ENCODE assay signal across 15 cellular contexts in the genomic region with DNA sequence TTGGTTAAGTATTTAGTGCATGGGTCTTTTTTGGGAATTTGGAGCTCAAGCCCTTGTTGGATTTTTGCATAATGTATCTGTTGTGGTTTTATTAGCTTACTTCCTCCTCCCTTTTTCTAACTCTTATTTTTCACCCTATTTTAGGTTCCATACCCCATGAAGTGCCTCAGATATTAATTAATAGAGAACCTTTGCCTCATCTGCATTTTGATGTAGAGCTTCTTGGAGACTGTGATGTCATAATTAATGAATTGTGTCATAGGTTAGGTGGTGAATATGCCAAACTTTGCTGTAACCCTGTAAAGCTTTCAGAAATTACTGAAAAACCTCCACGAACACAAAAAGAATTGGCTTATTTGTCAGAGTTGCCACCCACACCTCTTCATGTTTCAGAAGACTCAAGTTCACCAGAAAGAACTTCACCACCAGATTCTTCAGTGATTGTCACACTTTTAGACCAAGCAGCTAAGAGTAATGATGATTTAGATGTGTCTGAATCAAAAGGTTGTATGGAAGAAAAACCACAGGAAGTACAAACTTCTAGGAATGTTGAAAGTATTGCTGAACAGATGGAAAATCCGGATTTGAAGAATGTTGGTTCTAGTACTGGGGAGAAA. TPM values are rescaled to one million over a fixed set of nuclear protein-coding genes. Genes with fewer than 3 reads are reported as not detected.
DNase-seq lines count a peak whose midpoint lies in the region; ATAC-seq and TF ChIP-seq lines count a peak whose summit lies in the region.
"Had no signal": no experiment of that assay in that cellular context is flagged by ENCODE, and none has a peak within 500 bp of the region (broad histone marks: within the 10 kb centered on the region; RNA-seq: fewer than 3 reads in every experiment).

No MANE protein-coding gene starts in this region.

- H3K4me1 Mint-ChIP-seq in CD8-positive, alpha-beta memory T cell: peaks cover 22 to 36% (median 32%) of the 10 kb centered on the region in 3 donors
- peaks cover 10% of the 10 kb centered on the region; the same call in 1 of the 2 replicates for H3K4me1 Mint-ChIP-seq in WTC11
- H3K4me1 Mint-ChIP-seq: mesothelial cell of epicardium had no signal

- peak; percentile 18 for DNase-seq in AG20443 (ENCODE audit: low spot score)
- DNase-seq in CD8-positive, alpha-beta memory T cell: no peak
- DNase-seq in WTC11 (ENCODE audit: low spot score): no peak
- peak; percentile 9 for DNase-seq in hepatic stellate cell (ENCODE audit: low spot score)
- no peak for DNase-seq in medulla oblongata (ENCODE audit: extremely low spot score)
- DNase-seq in occipital lobe (lab: John Stamatoyannopoulos, UW): no peak
- DNase-seq: activated CD8-positive, alpha-beta memory T cell treated with anti-CD3 and anti-CD28 coated beads, Interleukin-2, amount 10 ng/mL, durations not matched to agents 7 days and 5 days; C1 segment of cervical spinal cord; NCI-H1436; NCI-H2227 treated with DMSO at 0.1 percent for 48 hours; pancreas had no signal

- no peaks in the 10 kb centered on the region for H3K27me3 ChIP-seq in CD8-positive, alpha-beta memory T cell (ENCODE audit: insufficient read depth, low read length, poor library complexity, severe bottlenecking)
- H3K27me3 ChIP-seq: pancreas had no signal

- no peaks in the 10 kb centered on the region for H3K9me3 ChIP-seq in CD8-positive, alpha-beta memory T cell (ENCODE audit: low read length)
- H3K9me3 ChIP-seq: pancreas had no signal

- H3K27me3 Mint-ChIP-seq in CD8-positive, alpha-beta memory T cell: no peaks in the 10 kb centered on the region
- no peaks in the 10 kb centered on the region; the same call in 1 of the 2 replicates for H3K27me3 Mint-ChIP-seq in WTC11 (ENCODE audit: low read depth)
- H3K27me3 Mint-ChIP-seq: activated CD8-positive, alpha-beta memory T cell treated with anti-CD3 and anti-CD28 coated beads, Interleukin-2, amount 10 ng/mL, durations not matched to agents 7 days and 5 days had no signal

- POLR2A ChIA-PET in CD8-positive, alpha-beta memory T cell (lab: Charles Lee): interaction anchor here (0.5 to 0.6 kb wide), 2 partner anchors 27 to 29 kb away, joined by 3 to 8 read pairs; no protein-coding TSS in a partner anchor
- POLR2A ChIA-PET in WTC11 (lab: Charles Lee): interaction anchor here (1.1 kb wide), 1 partner anchor 13 kb away, joined by 3 read pairs; no protein-coding TSS in a partner anchor

- peaks cover 65% of the 10 kb centered on the region for H3K36me3 ChIP-seq in CD8-positive, alpha-beta memory T cell (ENCODE audit: insufficient read depth, low read length)

- H3K4me1 ChIP-seq in CD8-positive, alpha-beta memory T cell (ENCODE audit: insufficient read depth, low read length): no peaks in the 10 kb centered on the region
- H3K4me1 ChIP-seq: pancreas had no signal

- no peak overlapping the region for H3K4me3 ChIP-seq in CD8-positive, alpha-beta memory T cell (ENCODE audit: low read length)
- H3K4me3 ChIP-seq: GM12878, pancreas had no signal

- no peak overlapping the region for H3K4me3 Mint-ChIP-seq in CD8-positive, alpha-beta memory T cell
- no peak overlapping the region for H3K4me3 Mint-ChIP-seq in WTC11
- H3K4me3 Mint-ChIP-seq: activated CD8-positive, alpha-beta memory T cell treated with anti-CD3 and anti-CD28 coated beads, Interleukin-2, amount 10 ng/mL, durations not matched to agents 7 days and 5 days; mesothelial cell of epicardium had no signal

- peaks cover 19 to 83% (median 22%) of the 10 kb centered on the region in 3 donors for H3K36me3 Mint-ChIP-seq in CD8-positive, alpha-beta memory T cell
- peaks cover 83% of the 10 kb centered on the region for H3K36me3 Mint-ChIP-seq in WTC11

- ATAC-seq in WTC11 (no peak), GM19035 (IDR thresholded peaks at IDR 0.05; ENCODE audit: unreplicated experiment) (no peak)
- ATAC-seq: activated CD8-positive, alpha-beta memory T cell treated with anti-CD3 and anti-CD28 coated beads, Interleukin-2, amount 10 ng/mL, durations not matched to agents 7 days and 5 days; GM12878; pancreas had no signal

- TF ChIP-seq CTCF in WTC11 (IDR thresholded peaks at IDR 0.05): no peak

- H3K9me3 Mint-ChIP-seq in CD8-positive, alpha-beta memory T cell: no peaks in the 10 kb centered on the region
- no peaks in the 10 kb centered on the region for H3K9me3 Mint-ChIP-seq in WTC11
- H3K9me3 Mint-ChIP-seq: mesothelial cell of epicardium had no signal

- CTCF ChIA-PET in CD8-positive, alpha-beta memory T cell (lab: Charles Lee): interaction anchor here (1.0 kb wide), 1 partner anchor 57 kb away, joined by 3 read pairs; no protein-coding TSS in a partner anchor
- CTCF ChIA-PET in WTC11 (lab: Charles Lee): interaction anchor here (1.0 kb wide), 1 partner anchor 50 kb away, joined by 4 read pairs; no protein-coding TSS in a partner anchor

- no peak overlapping the region for H3K27ac ChIP-seq in CD8-positive, alpha-beta memory T cell (ENCODE audit: low read depth, low read length)
- H3K27ac ChIP-seq: KMS-11, pancreas had no signal

- H3K27ac Mint-ChIP-seq in CD8-positive, alpha-beta memory T cell: peak overlapping the region; percentile 7 to 59 (median 35)
- peak overlapping the region; percentile 64 for H3K27ac Mint-ChIP-seq in WTC11
- H3K27ac Mint-ChIP-seq: activated CD8-positive, alpha-beta memory T cell treated with anti-CD3 and anti-CD28 coated beads, Interleukin-2, amount 10 ng/mL, durations not matched to agents 7 days and 5 days; mesothelial cell of epicardium had no signal

TF ChIP-seq in WTC11, 78 proteins besides CTCF, POLR2A, EP300 and RAD21 (continues in another document):
- TF ChIP-seq, protein P1, sequence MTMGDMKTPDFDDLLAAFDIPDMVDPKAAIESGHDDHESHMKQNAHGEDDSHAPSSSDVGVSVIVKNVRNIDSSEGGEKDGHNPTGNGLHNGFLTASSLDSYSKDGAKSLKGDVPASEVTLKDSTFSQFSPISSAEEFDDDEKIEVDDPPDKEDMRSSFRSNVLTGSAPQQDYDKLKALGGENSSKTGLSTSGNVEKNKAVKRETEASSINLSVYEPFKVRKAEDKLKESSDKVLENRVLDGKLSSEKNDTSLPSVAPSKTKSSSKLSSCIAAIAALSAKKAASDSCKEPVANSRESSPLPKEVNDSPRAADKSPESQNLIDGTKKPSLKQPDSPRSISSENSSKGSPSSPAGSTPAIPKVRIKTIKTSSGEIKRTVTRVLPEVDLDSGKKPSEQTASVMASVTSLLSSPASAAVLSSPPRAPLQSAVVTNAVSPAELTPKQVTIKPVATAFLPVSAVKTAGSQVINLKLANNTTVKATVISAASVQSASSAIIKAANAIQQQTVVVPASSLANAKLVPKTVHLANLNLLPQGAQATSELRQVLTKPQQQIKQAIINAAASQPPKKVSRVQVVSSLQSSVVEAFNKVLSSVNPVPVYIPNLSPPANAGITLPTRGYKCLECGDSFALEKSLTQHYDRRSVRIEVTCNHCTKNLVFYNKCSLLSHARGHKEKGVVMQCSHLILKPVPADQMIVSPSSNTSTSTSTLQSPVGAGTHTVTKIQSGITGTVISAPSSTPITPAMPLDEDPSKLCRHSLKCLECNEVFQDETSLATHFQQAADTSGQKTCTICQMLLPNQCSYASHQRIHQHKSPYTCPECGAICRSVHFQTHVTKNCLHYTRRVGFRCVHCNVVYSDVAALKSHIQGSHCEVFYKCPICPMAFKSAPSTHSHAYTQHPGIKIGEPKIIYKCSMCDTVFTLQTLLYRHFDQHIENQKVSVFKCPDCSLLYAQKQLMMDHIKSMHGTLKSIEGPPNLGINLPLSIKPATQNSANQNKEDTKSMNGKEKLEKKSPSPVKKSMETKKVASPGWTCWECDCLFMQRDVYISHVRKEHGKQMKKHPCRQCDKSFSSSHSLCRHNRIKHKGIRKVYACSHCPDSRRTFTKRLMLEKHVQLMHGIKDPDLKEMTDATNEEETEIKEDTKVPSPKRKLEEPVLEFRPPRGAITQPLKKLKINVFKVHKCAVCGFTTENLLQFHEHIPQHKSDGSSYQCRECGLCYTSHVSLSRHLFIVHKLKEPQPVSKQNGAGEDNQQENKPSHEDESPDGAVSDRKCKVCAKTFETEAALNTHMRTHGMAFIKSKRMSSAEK (CRISPR knock-in tag; IDR thresholded peaks at IDR 0.05; ENCODE audit: borderline replicate concordance): no peak
- TF ChIP-seq, protein P2, sequence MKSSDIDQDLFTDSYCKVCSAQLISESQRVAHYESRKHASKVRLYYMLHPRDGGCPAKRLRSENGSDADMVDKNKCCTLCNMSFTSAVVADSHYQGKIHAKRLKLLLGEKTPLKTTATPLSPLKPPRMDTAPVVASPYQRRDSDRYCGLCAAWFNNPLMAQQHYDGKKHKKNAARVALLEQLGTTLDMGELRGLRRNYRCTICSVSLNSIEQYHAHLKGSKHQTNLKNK (CRISPR knock-in tag; IDR thresholded peaks at IDR 0.05): no peak
- TF ChIP-seq, protein P3, sequence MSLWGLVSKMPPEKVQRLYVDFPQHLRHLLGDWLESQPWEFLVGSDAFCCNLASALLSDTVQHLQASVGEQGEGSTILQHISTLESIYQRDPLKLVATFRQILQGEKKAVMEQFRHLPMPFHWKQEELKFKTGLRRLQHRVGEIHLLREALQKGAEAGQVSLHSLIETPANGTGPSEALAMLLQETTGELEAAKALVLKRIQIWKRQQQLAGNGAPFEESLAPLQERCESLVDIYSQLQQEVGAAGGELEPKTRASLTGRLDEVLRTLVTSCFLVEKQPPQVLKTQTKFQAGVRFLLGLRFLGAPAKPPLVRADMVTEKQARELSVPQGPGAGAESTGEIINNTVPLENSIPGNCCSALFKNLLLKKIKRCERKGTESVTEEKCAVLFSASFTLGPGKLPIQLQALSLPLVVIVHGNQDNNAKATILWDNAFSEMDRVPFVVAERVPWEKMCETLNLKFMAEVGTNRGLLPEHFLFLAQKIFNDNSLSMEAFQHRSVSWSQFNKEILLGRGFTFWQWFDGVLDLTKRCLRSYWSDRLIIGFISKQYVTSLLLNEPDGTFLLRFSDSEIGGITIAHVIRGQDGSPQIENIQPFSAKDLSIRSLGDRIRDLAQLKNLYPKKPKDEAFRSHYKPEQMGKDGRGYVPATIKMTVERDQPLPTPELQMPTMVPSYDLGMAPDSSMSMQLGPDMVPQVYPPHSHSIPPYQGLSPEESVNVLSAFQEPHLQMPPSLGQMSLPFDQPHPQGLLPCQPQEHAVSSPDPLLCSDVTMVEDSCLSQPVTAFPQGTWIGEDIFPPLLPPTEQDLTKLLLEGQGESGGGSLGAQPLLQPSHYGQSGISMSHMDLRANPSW (CRISPR knock-in tag; conservative IDR thresholded peaks at IDR 0.05; ENCODE audit: low read depth): no peak

RNA-seq across cellular contexts. Expression of a gene that starts 28.0 kb away (rescaled TPM):
- 10 to 100 TPM; 24.8 to 26.5 TPM for total RNA-seq in CD8-positive, alpha-beta memory T cell
- 20.1 TPM for polyA plus RNA-seq in CD8-positive, alpha-beta memory T cell
- total RNA-seq in WTC11 (2021) (51.3 to 55.5 TPM (median 53.9 TPM) in 3 replicates), occipital lobe (43.7 TPM)

Comparison
In these comparisons a context has a peak if more than half of its experiments do, and no peak if none do; other contexts are left out.
1. DNase-seq: peak in AG20443 (single experiment) and hepatic stellate cell (single experiment); none in CD8-positive, alpha-beta memory T cell (0 of 5), WTC11 (single experiment), medulla oblongata (single experiment) and occipital lobe (single experiment).